ENCODE assay signal across 1 cellular context in genomic region chr2:164860694-164861042, GRCh38.
TF ChIP-seq lines count a peak whose summit lies in the region.

No MANE protein-coding gene starts in this region.

TF ChIP-seq in HepG2, 621 proteins besides CTCF, POLR2A, EP300 and RAD21 (continues in another document):
- no peak for TF ChIP-seq XBP1 (CRISPR knock-in tag; IDR thresholded peaks at IDR 0.05)
- no peak for TF ChIP-seq NR3C1 (CRISPR knock-in tag; IDR thresholded peaks at IDR 0.05)
- TF ChIP-seq ZNF318 (CRISPR knock-in tag; IDR thresholded peaks at IDR 0.05), result no peak
- TF ChIP-seq ZNF354B (CRISPR knock-in tag; IDR thresholded peaks at IDR 0.05), result 0 out of 2 replicates have a peak, but pooled peaks have one; percentile 23
- no peak for TF ChIP-seq KIAA2018 (CRISPR knock-in tag; IDR thresholded peaks at IDR 0.05; ENCODE audit: borderline replicate concordance)
- TF ChIP-seq MED1 (CRISPR knock-in tag; IDR thresholded peaks at IDR 0.05), result no peak
- no peak for TF ChIP-seq ZNF383 (CRISPR knock-in tag; IDR thresholded peaks at IDR 0.05; ENCODE audit: borderline replicate concordance)
- no peak for TF ChIP-seq SOX6 (IDR thresholded peaks at IDR 0.05)
- TF ChIP-seq SOX6 (CRISPR knock-in tag; IDR thresholded peaks at IDR 0.05), result no peak
- no peak for TF ChIP-seq ZNF839 (CRISPR knock-in tag; IDR thresholded peaks at IDR 0.05; ENCODE audit: borderline replicate concordance)
- no peak for TF ChIP-seq KDM1A (CRISPR knock-in tag; IDR thresholded peaks at IDR 0.05)
- TF ChIP-seq TAF1 (CRISPR knock-in tag; IDR thresholded peaks at IDR 0.05), result no peak
- no peak for TF ChIP-seq ZNF501 (CRISPR knock-in tag; IDR thresholded peaks at IDR 0.05)
- TF ChIP-seq ARNT2 (CRISPR knock-in tag; IDR thresholded peaks at IDR 0.05; ENCODE audit: low read depth), result no peak
- no peak for TF ChIP-seq HNF4A (CRISPR knock-in tag; IDR thresholded peaks at IDR 0.05)
- no peak for TF ChIP-seq HHEX (CRISPR knock-in tag; IDR thresholded peaks at IDR 0.05)
- TF ChIP-seq SALL1 (CRISPR knock-in tag; IDR thresholded peaks at IDR 0.05), result 0 out of 2 replicates have a peak, but pooled peaks have one; percentile 30
- TF ChIP-seq ZNF282 (IDR thresholded peaks at IDR 0.05; ENCODE audit: partially characterized antibody), result no peak
- TF ChIP-seq ERF (CRISPR knock-in tag; IDR thresholded peaks at IDR 0.05), result no peak
- TF ChIP-seq ZNF547 (CRISPR knock-in tag; IDR thresholded peaks at IDR 0.05), result no peak
- 0 out of 2 replicates have a peak, but pooled peaks have one; percentile 47 for TF ChIP-seq ZNF224 (CRISPR knock-in tag; IDR thresholded peaks at IDR 0.05)
- TF ChIP-seq UBTF (CRISPR knock-in tag; IDR thresholded peaks at IDR 0.05), result no peak
- no peak for TF ChIP-seq PATZ1 (CRISPR knock-in tag; IDR thresholded peaks at IDR 0.05)
- no peak for TF ChIP-seq ZNF326 (CRISPR knock-in tag; IDR thresholded peaks at IDR 0.05; ENCODE audit: borderline replicate concordance)
- no peak for TF ChIP-seq PHF21A (CRISPR knock-in tag; IDR thresholded peaks at IDR 0.05)
- no peak for TF ChIP-seq RARG (CRISPR knock-in tag; IDR thresholded peaks at IDR 0.05; ENCODE audit: low read depth)
- no peak for TF ChIP-seq ZFP91 (CRISPR knock-in tag; IDR thresholded peaks at IDR 0.05; ENCODE audit: borderline replicate concordance)
- no peak for TF ChIP-seq RBAK (CRISPR knock-in tag; IDR thresholded peaks at IDR 0.05)
- no peak for TF ChIP-seq ZFP1 (CRISPR knock-in tag; IDR thresholded peaks at IDR 0.05)
- no peak for TF ChIP-seq ZNF598 (CRISPR knock-in tag; IDR thresholded peaks at IDR 0.05; ENCODE audit: borderline replicate concordance)
- TF ChIP-seq ZNF710 (CRISPR knock-in tag; IDR thresholded peaks at IDR 0.05; ENCODE audit: borderline replicate concordance), result no peak
- TF ChIP-seq GPBP1L1 (CRISPR knock-in tag; IDR thresholded peaks at IDR 0.05), result no peak
